Comparison of ENCODE assay signal across 1 cellular context in genomic region chr3:169149349-169149890, GRCh38.
TF ChIP-seq lines count a peak whose summit lies in the region.

No MANE protein-coding gene starts in this region.

TF ChIP-seq in K562, 482 proteins besides CTCF, POLR2A, EP300 and RAD21 (continued from another document):
- TF ChIP-seq ARID4B (CRISPR knock-in tag; IDR thresholded peaks at IDR 0.05) (no peak), LARP7 (IDR thresholded peaks at IDR 0.05) (no peak), TAF7 (tag; IDR thresholded peaks at IDR 0.05) (no peak), BACH1 (tag; IDR thresholded peaks at IDR 0.05) (no peak), ZNF165 (CRISPR knock-in tag; IDR thresholded peaks at IDR 0.05; ENCODE audit: borderline replicate concordance) (no peak), POLR2G (IDR thresholded peaks at IDR 0.05; ENCODE audit: low read depth, low read length) (peak; percentile 85), PHB (CRISPR knock-in tag; IDR thresholded peaks at IDR 0.05) (no peak), ZKSCAN3 (CRISPR knock-in tag; IDR thresholded peaks at IDR 0.05) (no peak), ZNF830 (CRISPR knock-in tag; IDR thresholded peaks at IDR 0.05) (no peak), HDAC6 (IDR thresholded peaks at IDR 0.05; ENCODE audit: low read depth, low read length) (no peak), ZFPM2 (CRISPR knock-in tag; IDR thresholded peaks at IDR 0.05) (no peak), CHAMP1 (IDR thresholded peaks at IDR 0.05) (no peak), HNRNPLL (IDR thresholded peaks at IDR 0.05; ENCODE audit: low read depth, low read length, poor library complexity, severe bottlenecking) (no peak), SMARCA4 (IDR thresholded peaks at IDR 0.05) (no peak), ATF1 (CRISPR knock-in tag; IDR thresholded peaks at IDR 0.05) (no peak), ATF1 (tag; IDR thresholded peaks at IDR 0.05) (peak; percentile 36; the same call in 1 of the 2 replicates)
- TF ChIP-seq, protein P1, sequence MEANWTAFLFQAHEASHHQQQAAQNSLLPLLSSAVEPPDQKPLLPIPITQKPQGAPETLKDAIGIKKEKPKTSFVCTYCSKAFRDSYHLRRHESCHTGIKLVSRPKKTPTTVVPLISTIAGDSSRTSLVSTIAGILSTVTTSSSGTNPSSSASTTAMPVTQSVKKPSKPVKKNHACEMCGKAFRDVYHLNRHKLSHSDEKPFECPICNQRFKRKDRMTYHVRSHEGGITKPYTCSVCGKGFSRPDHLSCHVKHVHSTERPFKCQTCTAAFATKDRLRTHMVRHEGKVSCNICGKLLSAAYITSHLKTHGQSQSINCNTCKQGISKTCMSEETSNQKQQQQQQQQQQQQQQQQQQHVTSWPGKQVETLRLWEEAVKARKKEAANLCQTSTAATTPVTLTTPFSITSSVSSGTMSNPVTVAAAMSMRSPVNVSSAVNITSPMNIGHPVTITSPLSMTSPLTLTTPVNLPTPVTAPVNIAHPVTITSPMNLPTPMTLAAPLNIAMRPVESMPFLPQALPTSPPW (CRISPR knock-in tag; IDR thresholded peaks at IDR 0.05), result peak; percentile 38; the same call in 1 of the 2 replicates
